Comparison of ENCODE assay signal across 1 cellular context in genomic region chr12:124592050-124592449, GRCh38.
TF ChIP-seq lines count a peak whose summit lies in the region.

No MANE protein-coding gene starts in this region.

TF ChIP-seq in HepG2, 621 proteins besides CTCF, POLR2A, EP300 and RAD21:
- TF ChIP-seq ZBTB49 (CRISPR knock-in tag; IDR thresholded peaks at IDR 0.05; ENCODE audit: borderline replicate concordance) (no peak), ZHX1 (CRISPR knock-in tag; IDR thresholded peaks at IDR 0.05; ENCODE audit: low read depth) (no peak), ZNF781 (CRISPR knock-in tag; IDR thresholded peaks at IDR 0.05; ENCODE audit: borderline replicate concordance, not compliant biosample characterization) (no peak), ELF1 (CRISPR knock-in tag; IDR thresholded peaks at IDR 0.05) (no peak), ATF5 (CRISPR knock-in tag; IDR thresholded peaks at IDR 0.05; ENCODE audit: low read depth) (no peak), ZNF292 (CRISPR knock-in tag; IDR thresholded peaks at IDR 0.05; ENCODE audit: borderline replicate concordance, low read depth) (no peak), REL (CRISPR knock-in tag; conservative IDR thresholded peaks at IDR 0.05) (no peak), ZFP82 (CRISPR knock-in tag; IDR thresholded peaks at IDR 0.05; ENCODE audit: borderline replicate concordance) (no peak), GLMP (CRISPR knock-in tag; IDR thresholded peaks at IDR 0.05; ENCODE audit: borderline replicate concordance) (no peak), RFXANK (CRISPR knock-in tag; IDR thresholded peaks at IDR 0.05) (no peak)
